In genomic region chr6:16716450-16716858, GRCh38 we compare ENCODE assay signal across 1 cellular context.
A peak's percentile ranks its signal among the peaks of the same experiment; 100 is the strongest.
TF ChIP-seq lines count a peak whose summit lies in the region.

No MANE protein-coding gene starts in this region.

TF ChIP-seq in K562, 482 proteins besides CTCF, POLR2A, EP300 and RAD21:
- TF ChIP-seq, protein P1, sequence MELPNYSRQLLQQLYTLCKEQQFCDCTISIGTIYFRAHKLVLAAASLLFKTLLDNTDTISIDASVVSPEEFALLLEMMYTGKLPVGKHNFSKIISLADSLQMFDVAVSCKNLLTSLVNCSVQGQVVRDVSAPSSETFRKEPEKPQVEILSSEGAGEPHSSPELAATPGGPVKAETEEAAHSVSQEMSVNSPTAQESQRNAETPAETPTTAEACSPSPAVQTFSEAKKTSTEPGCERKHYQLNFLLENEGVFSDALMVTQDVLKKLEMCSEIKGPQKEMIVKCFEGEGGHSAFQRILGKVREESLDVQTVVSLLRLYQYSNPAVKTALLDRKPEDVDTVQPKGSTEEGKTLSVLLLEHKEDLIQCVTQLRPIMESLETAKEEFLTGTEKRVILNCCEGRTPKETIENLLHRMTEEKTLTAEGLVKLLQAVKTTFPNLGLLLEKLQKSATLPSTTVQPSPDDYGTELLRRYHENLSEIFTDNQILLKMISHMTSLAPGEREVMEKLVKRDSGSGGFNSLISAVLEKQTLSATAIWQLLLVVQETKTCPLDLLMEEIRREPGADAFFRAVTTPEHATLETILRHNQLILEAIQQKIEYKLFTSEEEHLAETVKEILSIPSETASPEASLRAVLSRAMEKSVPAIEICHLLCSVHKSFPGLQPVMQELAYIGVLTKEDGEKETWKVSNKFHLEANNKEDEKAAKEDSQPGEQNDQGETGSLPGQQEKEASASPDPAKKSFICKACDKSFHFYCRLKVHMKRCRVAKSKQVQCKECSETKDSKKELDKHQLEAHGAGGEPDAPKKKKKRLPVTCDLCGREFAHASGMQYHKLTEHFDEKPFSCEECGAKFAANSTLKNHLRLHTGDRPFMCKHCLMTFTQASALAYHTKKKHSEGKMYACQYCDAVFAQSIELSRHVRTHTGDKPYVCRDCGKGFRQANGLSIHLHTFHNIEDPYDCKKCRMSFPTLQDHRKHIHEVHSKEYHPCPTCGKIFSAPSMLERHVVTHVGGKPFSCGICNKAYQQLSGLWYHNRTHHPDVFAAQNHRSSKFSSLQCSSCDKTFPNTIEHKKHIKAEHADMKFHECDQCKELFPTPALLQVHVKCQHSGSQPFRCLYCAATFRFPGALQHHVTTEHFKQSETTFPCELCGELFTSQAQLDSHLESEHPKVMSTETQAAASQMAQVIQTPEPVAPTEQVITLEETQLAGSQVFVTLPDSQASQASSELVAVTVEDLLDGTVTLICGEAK (IDR thresholded peaks at IDR 0.05), result peak; percentile 80
- TF ChIP-seq, protein P1 (CRISPR knock-in tag; IDR thresholded peaks at IDR 0.05), result no peak; the same call in 1 of the 2 replicates
- TF ChIP-seq ZNF354B (CRISPR knock-in tag; IDR thresholded peaks at IDR 0.05), result no peak
TF ChIP-seq in K562: peak in this region for 1.
